Comparison of ENCODE assay signal across 24 cellular contexts in genomic region chr2:71662665-71663394, GRCh38.
"Had no signal": no experiment of that assay in that cellular context is flagged by ENCODE, and none has a peak within 500 bp of the region (broad histone marks: within the 10 kb centered on the region; RNA-seq: fewer than 3 reads in every experiment).

No MANE protein-coding gene starts in this region.

- H3K4me2 ChIP-seq: hepatocyte had no signal

- H2AFZ ChIP-seq: hepatocyte had no signal

- H3K4me3 ChIP-seq: hepatocyte, left ventricle myocardium inferior, pancreas, psoas muscle, tibial artery, uterus had no signal

- H3K4me1 Mint-ChIP-seq: activated B cell treated with CpG ODN at 0.5 μM for 24 hours; activated CD4-positive, alpha-beta T cell treated with anti-CD3 and anti-CD28 coated beads for 36 hours; natural killer cell; stimulated activated naive CD8-positive, alpha-beta T cell treated with anti-CD3 and anti-CD28 coated beads, Interleukin-15, amount 100 ng/mL, for 72 hours had no signal

- H3K27me3 Mint-ChIP-seq: activated CD4-positive, alpha-beta T cell treated with anti-CD3 and anti-CD28 coated beads for 36 hours; stimulated activated naive CD8-positive, alpha-beta T cell treated with anti-CD3 and anti-CD28 coated beads, Interleukin-15, amount 100 ng/mL, for 72 hours had no signal

- H3K27me3 ChIP-seq: hepatocyte, neutrophil, pancreas, tibial artery, uterus had no signal

- ATAC-seq: activated CD4-positive, alpha-beta T cell treated with anti-CD3 and anti-CD28 coated beads for 36 hours; activated T-cell treated with anti-CD3 and anti-CD28 coated beads, Interleukin-2, amount 50 U/mL, for 4 hours; esophagus mucosa; pancreas; psoas muscle; stimulated activated naive CD8-positive, alpha-beta T cell treated with anti-CD3 and anti-CD28 coated beads, Interleukin-15, amount 100 ng/mL, for 72 hours had no signal

- H3K27ac Mint-ChIP-seq: activated B cell treated with CpG ODN at 0.5 μM for 24 hours; activated CD4-positive, alpha-beta T cell treated with anti-CD3 and anti-CD28 coated beads for 36 hours; activated T-helper 2 cell treated with anti-CD3 and anti-CD28 coated beads, Interferon-gamma antibody, Interleukin-2, Interleukin-4, amounts not matched to agents 10 μg/mL and 5 μg/mL and 100 μg/mL, durations not matched to agents 14 hours and 24 hours and 36 hours; natural killer cell; stimulated activated naive CD8-positive, alpha-beta T cell treated with anti-CD3 and anti-CD28 coated beads, Interleukin-15, amount 100 ng/mL, for 72 hours had no signal

- H3K4me1 ChIP-seq: left ventricle myocardium inferior, pancreas, tibial artery, uterus had no signal

- H3K79me2 ChIP-seq: hepatocyte had no signal

- H3K36me3 ChIP-seq: pancreas, uterus had no signal

- H3K9me3 ChIP-seq: neutrophil, pancreas, psoas muscle, uterus had no signal

- H3K4me3 Mint-ChIP-seq: activated B cell treated with CpG ODN at 0.5 μM for 24 hours; activated CD4-positive, alpha-beta T cell treated with anti-CD3 and anti-CD28 coated beads for 36 hours; activated T-cell treated with anti-CD3 and anti-CD28 coated beads, Interleukin-2, amount 50 U/mL, for 4 hours; natural killer cell; stimulated activated naive CD8-positive, alpha-beta T cell treated with anti-CD3 and anti-CD28 coated beads, Interleukin-15, amount 100 ng/mL, for 72 hours had no signal

- DNase-seq: activated B cell treated with CpG ODN at 0.5 μM for 24 hours; activated CD4-positive, alpha-beta T cell treated with anti-CD3 and anti-CD28 coated beads for 36 hours; activated CD4-positive, alpha-beta T cell treated with anti-CD3 and anti-CD28 coated beads, Interleukin-2, amount 50 U/mL, for 48 hours; activated CD8-positive, alpha-beta memory T cell treated with anti-CD3 and anti-CD28 coated beads, Interleukin-2, amount 50 U/mL, for 48 hours; activated naive CD4-positive, alpha-beta T cell treated with Interleukin-2 at 50 U/mL for 16 hours; activated T-cell treated with anti-CD3 and anti-CD28 coated beads, Interleukin-2, amount 50 U/mL, for 4 hours; amygdala; effector CD4-positive, alpha-beta T cell; foreskin melanocyte; left ventricle myocardium inferior; midbrain; natural killer cell; psoas muscle; right cardiac atrium; stimulated activated CD4-positive, alpha-beta T cell treated with anti-CD3 and anti-CD28 coated beads, Interleukin-12 subunit alpha, Interleukin-12 subunit beta, amount 100 ng/mL, for 4 hours; stimulated activated naive CD8-positive, alpha-beta T cell treated with anti-CD3 and anti-CD28 coated beads, Interleukin-15, amount 100 ng/mL, for 72 hours; T1000; tibial artery; uterus had no signal

- H3K27ac ChIP-seq: hepatocyte, left ventricle myocardium inferior, pancreas, psoas muscle, tibial artery, uterus had no signal

- FAIRE-seq: pancreas had no signal
